ENCODE assay signal across 13 cellular contexts in the genomic region with DNA sequence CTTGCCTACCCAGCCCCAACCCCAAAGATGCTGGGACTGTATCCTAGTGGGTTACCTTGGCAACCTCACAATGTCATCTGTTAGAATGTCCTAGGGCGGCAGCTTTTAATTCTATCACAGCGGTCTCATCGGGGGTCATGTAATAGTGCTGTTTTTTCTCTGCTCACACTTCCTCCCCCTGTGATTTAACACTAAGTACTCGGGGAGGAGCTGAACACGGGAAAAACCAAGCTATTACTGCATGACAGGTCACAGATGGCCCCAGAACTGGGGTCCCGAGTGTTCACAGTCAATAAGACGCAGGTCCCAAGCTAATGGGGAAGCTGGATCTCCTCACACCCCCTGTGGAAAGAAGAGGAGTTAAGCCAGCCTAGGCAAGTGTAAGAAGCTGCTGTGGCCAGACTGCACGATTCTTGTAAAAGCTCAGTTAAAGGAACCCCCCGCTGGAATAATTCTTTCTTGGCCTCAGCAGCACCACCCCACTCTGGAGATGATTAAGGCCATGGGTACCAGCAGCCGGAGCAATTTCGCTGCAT. TPM values are rescaled to one million over a fixed set of nuclear protein-coding genes. Genes with fewer than 3 reads are reported as not detected.
DNase-seq lines count a peak whose midpoint lies in the region; ATAC-seq and TF ChIP-seq lines count a peak whose summit lies in the region.
"Had no signal": no experiment of that assay in that cellular context is flagged by ENCODE, and none has a peak within 500 bp of the region (broad histone marks: within the 10 kb centered on the region; RNA-seq: fewer than 3 reads in every experiment).

No MANE protein-coding gene starts in this region.

- peaks cover 3 to 60% (median 35%) of the 10 kb centered on the region in 12 donors for H3K4me1 ChIP-seq in heart left ventricle

- H3K27me3 ChIP-seq in heart left ventricle: no peaks in the 10 kb centered on the region
- peaks cover 0 to 30% (median 0%) of the 10 kb centered on the region in 45 donors for H3K27me3 ChIP-seq in dorsolateral prefrontal cortex
- peaks cover 20% of the 10 kb centered on the region for H3K27me3 ChIP-seq in WERI-Rb-1 (ENCODE audit: insufficient read depth, low read depth, severe bottlenecking)
- H3K27me3 ChIP-seq: BLaER1, upper lobe of right lung had no signal

- TF ChIP-seq POLR2A in heart left ventricle (IDR thresholded peaks at IDR 0.05): no peak

- WGBS in heart left ventricle, 4 donors: 41 to 62% (median 51%) methylated on average over 11 of the region's 11 CpGs

- H3K36me3 ChIP-seq in heart left ventricle: no peaks in the 10 kb centered on the region
- no peaks in the 10 kb centered on the region for H3K36me3 ChIP-seq in WERI-Rb-1
- H3K36me3 ChIP-seq: BLaER1, upper lobe of right lung had no signal

- H3K9me3 Mint-ChIP-seq in type B pancreatic cell: peaks cover 3% of the 10 kb centered on the region

- H3K4me3 Mint-ChIP-seq in type B pancreatic cell: peak overlapping the region; percentile 56

- H3K4me3 ChIP-seq in heart left ventricle (no peak overlapping the region), dorsolateral prefrontal cortex (peak overlapping the region in 19 of 59 donors; percentile 3 to 82 (median 20)), WERI-Rb-1 (ENCODE audit: low read depth, low read length) (no peak overlapping the region)
- H3K4me3 ChIP-seq: BLaER1, upper lobe of right lung had no signal

- no peak overlapping the region for H3K27ac Mint-ChIP-seq in type B pancreatic cell

- no peak for ATAC-seq in heart left ventricle
- ATAC-seq in Right ventricle myocardium inferior: no peak
- no peak for ATAC-seq in HG03432 (IDR thresholded peaks at IDR 0.05; ENCODE audit: unreplicated experiment)
- ATAC-seq: upper lobe of right lung had no signal

- H3K27ac ChIP-seq in heart left ventricle: peak overlapping the region; percentile 34 to 91 (median 65)
- peak overlapping the region in 33 of 59 donors; percentile 1 to 83 (median 43) for H3K27ac ChIP-seq in dorsolateral prefrontal cortex
- H3K27ac ChIP-seq in WERI-Rb-1: no peak overlapping the region
- H3K27ac ChIP-seq: BLaER1, upper lobe of right lung had no signal

- no peak for TF ChIP-seq CTCF in heart left ventricle (IDR thresholded peaks at IDR 0.05)
- no peak for TF ChIP-seq CTCF in dorsolateral prefrontal cortex (IDR thresholded peaks at IDR 0.05 in 54 of 56, conservative IDR thresholded peaks at IDR 0.05 in 2 of 56; ENCODE audit: low read depth in 1 of 56, partially characterized antibody in 56 of 56)
- TF ChIP-seq CTCF in type B pancreatic cell (conservative IDR thresholded peaks at IDR 0.05): no peak
- no peak for TF ChIP-seq CTCF in WERI-Rb-1 (IDR thresholded peaks at IDR 0.05; ENCODE audit: low read depth, low read length)

- H3K4me1 Mint-ChIP-seq in type B pancreatic cell (ENCODE audit: unreplicated experiment): peaks cover 49% of the 10 kb centered on the region

- no peaks in the 10 kb centered on the region for H3K36me3 Mint-ChIP-seq in type B pancreatic cell

- H3K9me3 ChIP-seq in heart left ventricle (no peaks in the 10 kb centered on the region), WERI-Rb-1 (ENCODE audit: severe bottlenecking) (no peaks in the 10 kb centered on the region)
- H3K9me3 ChIP-seq: BLaER1, upper lobe of right lung had no signal

- no peak for DNase-seq in heart left ventricle
- DNase-seq in Right ventricle myocardium inferior (ENCODE audit: missing footprints): no peak
- peak; percentile 80 for DNase-seq in NAMALWA (ENCODE audit: low spot score)
- no peak for DNase-seq in dorsolateral prefrontal cortex
- no peak for DNase-seq in type B pancreatic cell (ENCODE audit: extremely low spot score, unreplicated experiment)
- no peak for DNase-seq in WERI-Rb-1
- DNase-seq in stimulated activated CD4-positive, alpha-beta T cell treated with anti-CD3 and anti-CD28 coated beads, Interleukin-1b, Interleukin-23, amount 100 ng/mL, for 48 hours: no peak
- DNase-seq: activated CD8-positive, alpha-beta memory T cell treated with anti-CD3 and anti-CD28 coated beads, Interleukin-2, amount 50 U/mL, for 48 hours; NCI-H524; SW 1271; upper lobe of right lung had no signal

- intact Hi-C loops in heart left ventricle (cut with DNase I) (loop anchor here in 8 of 10 donors (2.0 to 10.0 kb wide), 9 partner anchors 29 to 231 kb away; no protein-coding TSS in a partner anchor), Right ventricle myocardium inferior (cut with DNase I) (loop anchor here (2.0 kb wide), 1 partner anchor 203 kb away; no protein-coding TSS in a partner anchor), dorsolateral prefrontal cortex (cut with DNase I) (no loop called here)

- peaks cover 59% of the 10 kb centered on the region for H3K27me3 Mint-ChIP-seq in type B pancreatic cell

RNA-seq across cellular contexts. Expression of a gene that starts 2.5 kb away (rescaled TPM):
- 10 to 100 TPM; 17.1 to 40.8 (median 26.4) TPM for total RNA-seq in heart left ventricle
- polyA plus RNA-seq in heart left ventricle: 10 to 100 TPM; 18.1 to 27.8 TPM
- 26.8 TPM for total RNA-seq in Right ventricle myocardium inferior
- total RNA-seq in dorsolateral prefrontal cortex: 10 to 100 TPM; 15.8 to 64.1 (median 39.9) TPM
- total RNA-seq in type B pancreatic cell (ENCODE audit: low replicate concordance): 9.8 and 18.3 TPM in 2 replicates

Comparison
In these comparisons a context has a peak if more than half of its experiments do, and no peak if none do; other contexts are left out.
1. intact Hi-C loops: an anchor here in heart left ventricle (2.0 to 10.0 kb wide) and Right ventricle myocardium inferior (2.0 kb wide); none called in dorsolateral prefrontal cortex.